Comparison of ENCODE assay signal across 1 cellular context in the genomic region with DNA sequence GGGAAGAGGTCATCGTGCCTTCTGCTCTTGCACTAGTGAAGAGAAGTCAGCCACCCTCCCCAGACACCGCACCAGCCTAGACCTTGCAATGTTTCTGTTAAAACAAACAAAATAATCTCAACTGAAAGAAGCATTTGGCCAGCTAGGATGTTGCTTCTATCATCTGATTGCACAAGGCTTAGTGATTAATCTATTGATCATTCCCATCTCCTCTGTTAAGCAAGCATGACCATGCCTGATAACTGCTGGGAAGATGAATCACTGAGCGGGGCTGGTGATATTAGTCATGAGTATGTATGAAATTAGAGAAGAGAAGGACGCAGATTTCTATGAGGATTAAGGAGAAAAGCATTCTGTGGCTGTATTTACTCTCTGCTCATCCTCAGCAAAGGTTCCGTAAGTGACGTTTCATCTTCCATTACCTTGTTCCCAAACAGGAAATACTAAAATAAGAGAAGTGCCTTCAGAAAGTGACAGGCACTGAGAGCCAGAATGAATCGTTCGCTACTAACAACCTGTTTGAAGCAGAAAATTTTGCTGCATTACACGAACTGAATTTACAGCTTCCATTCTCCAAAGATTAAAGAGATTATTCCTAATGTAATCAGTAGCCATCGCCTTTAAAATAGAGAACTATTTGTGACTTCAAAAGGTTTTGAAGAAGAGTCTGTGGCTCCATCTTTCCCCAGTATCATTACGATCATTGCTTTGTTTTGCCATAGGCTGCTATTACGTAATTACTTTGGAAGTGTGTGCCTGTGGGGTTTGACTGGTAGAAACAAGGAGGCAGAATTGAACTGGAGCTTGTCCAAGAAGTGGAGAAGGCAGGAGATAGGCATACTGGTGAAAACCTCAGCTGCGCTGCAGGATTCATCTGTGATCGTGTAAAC.
TF ChIP-seq lines count a peak whose summit lies in the region.

No MANE protein-coding gene starts in this region.

TF ChIP-seq in K562, 482 proteins besides CTCF, POLR2A, EP300 and RAD21 (continued from another document):
- TF ChIP-seq, protein P1, sequence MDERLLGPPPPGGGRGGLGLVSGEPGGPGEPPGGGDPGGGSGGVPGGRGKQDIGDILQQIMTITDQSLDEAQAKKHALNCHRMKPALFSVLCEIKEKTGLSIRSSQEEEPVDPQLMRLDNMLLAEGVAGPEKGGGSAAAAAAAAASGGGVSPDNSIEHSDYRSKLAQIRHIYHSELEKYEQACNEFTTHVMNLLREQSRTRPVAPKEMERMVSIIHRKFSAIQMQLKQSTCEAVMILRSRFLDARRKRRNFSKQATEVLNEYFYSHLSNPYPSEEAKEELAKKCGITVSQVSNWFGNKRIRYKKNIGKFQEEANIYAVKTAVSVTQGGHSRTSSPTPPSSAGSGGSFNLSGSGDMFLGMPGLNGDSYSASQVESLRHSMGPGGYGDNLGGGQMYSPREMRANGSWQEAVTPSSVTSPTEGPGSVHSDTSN (CRISPR knock-in tag; IDR thresholded peaks at IDR 0.05; ENCODE audit: low read depth) = no peak
- TF ChIP-seq, protein P1 (tag; conservative IDR thresholded peaks at IDR 0.05; ENCODE audit: low read depth) = no peak
- TF ChIP-seq HDGF (IDR thresholded peaks at IDR 0.05) = no peak
